1 cellular context compared by ENCODE assay signal in the genomic region with DNA sequence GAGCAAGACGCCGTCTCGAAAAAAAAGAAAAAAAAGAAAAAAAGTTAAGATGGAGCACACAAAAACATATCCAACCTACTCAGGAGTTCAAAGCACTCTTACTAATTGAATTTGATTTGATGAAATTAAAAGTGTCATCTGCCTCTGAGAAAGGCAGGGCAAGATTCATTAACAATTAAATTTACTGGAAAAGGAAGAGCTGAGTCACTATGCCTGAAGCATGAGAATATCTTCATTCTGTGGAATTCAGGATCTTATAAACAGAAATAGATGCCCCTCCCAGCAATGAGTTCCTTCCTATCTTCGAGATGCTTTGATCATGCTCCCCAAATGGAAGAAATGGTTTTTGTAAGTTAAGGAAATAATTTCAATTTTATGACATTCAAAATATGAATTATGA.
TF ChIP-seq lines count a peak whose summit lies in the region.

No MANE protein-coding gene starts in this region.

TF ChIP-seq in GM23338, 12 proteins besides CTCF, POLR2A, EP300 and RAD21 (continued from another document):
- TF ChIP-seq, protein P1, sequence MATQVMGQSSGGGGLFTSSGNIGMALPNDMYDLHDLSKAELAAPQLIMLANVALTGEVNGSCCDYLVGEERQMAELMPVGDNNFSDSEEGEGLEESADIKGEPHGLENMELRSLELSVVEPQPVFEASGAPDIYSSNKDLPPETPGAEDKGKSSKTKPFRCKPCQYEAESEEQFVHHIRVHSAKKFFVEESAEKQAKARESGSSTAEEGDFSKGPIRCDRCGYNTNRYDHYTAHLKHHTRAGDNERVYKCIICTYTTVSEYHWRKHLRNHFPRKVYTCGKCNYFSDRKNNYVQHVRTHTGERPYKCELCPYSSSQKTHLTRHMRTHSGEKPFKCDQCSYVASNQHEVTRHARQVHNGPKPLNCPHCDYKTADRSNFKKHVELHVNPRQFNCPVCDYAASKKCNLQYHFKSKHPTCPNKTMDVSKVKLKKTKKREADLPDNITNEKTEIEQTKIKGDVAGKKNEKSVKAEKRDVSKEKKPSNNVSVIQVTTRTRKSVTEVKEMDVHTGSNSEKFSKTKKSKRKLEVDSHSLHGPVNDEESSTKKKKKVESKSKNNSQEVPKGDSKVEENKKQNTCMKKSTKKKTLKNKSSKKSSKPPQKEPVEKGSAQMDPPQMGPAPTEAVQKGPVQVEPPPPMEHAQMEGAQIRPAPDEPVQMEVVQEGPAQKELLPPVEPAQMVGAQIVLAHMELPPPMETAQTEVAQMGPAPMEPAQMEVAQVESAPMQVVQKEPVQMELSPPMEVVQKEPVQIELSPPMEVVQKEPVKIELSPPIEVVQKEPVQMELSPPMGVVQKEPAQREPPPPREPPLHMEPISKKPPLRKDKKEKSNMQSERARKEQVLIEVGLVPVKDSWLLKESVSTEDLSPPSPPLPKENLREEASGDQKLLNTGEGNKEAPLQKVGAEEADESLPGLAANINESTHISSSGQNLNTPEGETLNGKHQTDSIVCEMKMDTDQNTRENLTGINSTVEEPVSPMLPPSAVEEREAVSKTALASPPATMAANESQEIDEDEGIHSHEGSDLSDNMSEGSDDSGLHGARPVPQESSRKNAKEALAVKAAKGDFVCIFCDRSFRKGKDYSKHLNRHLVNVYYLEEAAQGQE (IDR thresholded peaks at IDR 0.05; ENCODE audit: unreplicated experiment): no peak
- TF ChIP-seq NANOG (IDR thresholded peaks at IDR 0.05; ENCODE audit: borderline replicate concordance) (no peak), STAT1 (IDR thresholded peaks at IDR 0.05; ENCODE audit: unreplicated experiment) (no peak), ZNF114 (CRISPR knock-in tag; IDR thresholded peaks at IDR 0.05) (no peak)
